In the genomic region with DNA sequence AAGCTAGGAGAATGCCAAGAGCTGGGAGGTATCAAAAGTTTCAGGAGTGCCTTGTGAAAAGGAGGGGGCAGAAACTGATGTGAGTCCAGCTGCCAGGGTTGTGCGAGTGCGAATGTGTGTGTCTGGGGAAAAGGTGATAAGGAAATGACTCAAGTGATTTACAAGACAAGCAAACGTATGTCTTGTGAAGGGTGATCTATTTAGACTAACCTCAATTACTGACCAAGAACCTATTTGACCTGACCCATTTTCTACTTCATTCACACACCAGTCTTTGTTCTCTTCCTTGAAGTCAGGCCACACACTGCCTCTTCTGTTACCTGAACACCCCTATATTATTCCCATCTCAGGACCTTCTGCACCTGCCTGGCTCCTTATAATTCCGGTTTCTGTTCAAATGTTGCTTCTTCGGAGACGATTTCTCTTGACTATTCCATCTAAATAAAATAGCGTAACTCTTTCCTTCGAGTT, we compare ENCODE assay signal across 8 cellular contexts. TPM values are rescaled to one million over a fixed set of nuclear protein-coding genes. Genes with fewer than 3 reads are reported as not detected.
A peak's percentile ranks its signal among the peaks of the same experiment; 100 is the strongest.
DNase-seq lines count a peak whose midpoint lies in the region; ATAC-seq, FAIRE-seq and TF ChIP-seq lines count a peak whose summit lies in the region.

No MANE protein-coding gene starts in this region.

- H2AFZ ChIP-seq in endothelial cell of umbilical vein (ENCODE audit: low read depth, low read length): peak overlapping the region; percentile 92

- H3K27ac ChIP-seq in heart left ventricle (peak overlapping the region in 11 of 12 donors; percentile 84 to 95 (median 87)), SJCRH30 (no peak overlapping the region), endothelial cell of umbilical vein (ENCODE audit: insufficient read depth, low read depth, low read length) (peak overlapping the region; percentile 50), neutrophil (peak overlapping the region; percentile 91)

- no peak for TF ChIP-seq CTCF in heart left ventricle (IDR thresholded peaks at IDR 0.05)
- no peak for TF ChIP-seq CTCF in endothelial cell of umbilical vein (IDR thresholded peaks at IDR 0.05; ENCODE audit: extremely low read depth in 1 of 2, insufficient read depth in 1 of 2, low read depth in 1 of 2, low read length in 2 of 2)
- TF ChIP-seq CTCF in neutrophil (IDR thresholded peaks at IDR 0.05): no peak

- FAIRE-seq in endothelial cell of umbilical vein (lab: Jason Lieb, UNC): peak; percentile 73

- CTCF ChIA-PET in endothelial cell of umbilical vein (lab: Charles Lee): interaction anchor here (0.8 to 5.1 kb wide), 6 partner anchors 11 to 74 kb away, joined by 3 to 28 read pairs (median 4); a partner anchor contains a TSS

- dilution Hi-C loops in endothelial cell of umbilical vein (cut with MboI; ENCODE audit: extremely low pct_ligation_motif_present, low sequenced_read_pairs): no loop called here

- DNase-seq in heart left ventricle: no peak
- DNase-seq in left ventricle myocardium superior: no peak
- DNase-seq in SJCRH30: no peak
- DNase-seq in endothelial cell of umbilical vein (ENCODE audit: low read depth, low spot score): peak; percentile 73
- no peak for DNase-seq in NCI-H446 treated with DMSO at 0.1 percent for 48 hours (lab: John Stamatoyannopoulos, UW)

- no peaks in the 10 kb centered on the region for H3K9me1 ChIP-seq in endothelial cell of umbilical vein (replicated peaks; ENCODE audit: control insufficient read depth, extremely low read depth, insufficient read depth, low read length)

- peaks cover 0 to 18% (median 11%) of the 10 kb centered on the region in 9 donors for H3K36me3 ChIP-seq in heart left ventricle
- H3K36me3 ChIP-seq in SJCRH30: peaks cover 3% of the 10 kb centered on the region; the same call in 1 of the 2 replicates
- peaks cover 0 to 2% of the 10 kb centered on the region in 2 experiments for H3K36me3 ChIP-seq in endothelial cell of umbilical vein (ENCODE audit: control insufficient read depth in 2 of 2, extremely low read depth in 1 of 2, insufficient read depth in 2 of 2, low read length in 2 of 2)
- H3K36me3 ChIP-seq in neutrophil: peaks cover 17% of the 10 kb centered on the region

- H3K9ac ChIP-seq in endothelial cell of umbilical vein (replicated peaks; ENCODE audit: extremely low read depth, insufficient read depth, low read length): peak overlapping the region; percentile 75

- H3K4me3 ChIP-seq in heart left ventricle: peak overlapping the region; percentile 60 to 95 (median 80)
- H3K4me3 ChIP-seq in SJCRH30: peak overlapping the region; percentile 72
- H3K4me3 ChIP-seq in endothelial cell of umbilical vein (replicated peaks in 1 of 3; ENCODE audit: insufficient read depth in 1 of 3, low read depth in 1 of 3, low read length in 3 of 3): peak overlapping the region; percentile 88 to 93 (median 89)
- H3K4me3 ChIP-seq in neutrophil (ENCODE audit: low read depth in 1 of 2, low read length in 1 of 2): peak overlapping the region; percentile 85 to 98

- no peaks in the 10 kb centered on the region for H3K9me3 ChIP-seq in heart left ventricle
- no peaks in the 10 kb centered on the region for H3K9me3 ChIP-seq in SJCRH30 (replicated peaks)
- no peaks in the 10 kb centered on the region for H3K9me3 ChIP-seq in endothelial cell of umbilical vein (replicated peaks; ENCODE audit: control insufficient read depth, insufficient read depth, low read length)
- no peaks in the 10 kb centered on the region for H3K9me3 ChIP-seq in neutrophil

- WGBS in heart left ventricle, 4 donors: 4 to 8% (median 7%) methylated on average over 8 of the region's 8 CpGs

- POLR2A ChIA-PET in endothelial cell of umbilical vein (lab: Charles Lee): no interaction called here

- no peaks in the 10 kb centered on the region for H3K27me3 ChIP-seq in heart left ventricle
- H3K27me3 ChIP-seq in SJCRH30: no peaks in the 10 kb centered on the region
- no peaks in the 10 kb centered on the region for H3K27me3 ChIP-seq in endothelial cell of umbilical vein (ENCODE audit: control insufficient read depth in 2 of 2, insufficient read depth in 2 of 2, low read length in 2 of 2)
- H3K27me3 ChIP-seq in neutrophil: no peaks in the 10 kb centered on the region

- peak overlapping the region; percentile 97 for H3K4me2 ChIP-seq in endothelial cell of umbilical vein (ENCODE audit: insufficient read depth, low read length)

- ATAC-seq in heart left ventricle: no peak
- ATAC-seq in left ventricle myocardium superior: no peak
- no peak for ATAC-seq in activated CD4-positive, CD25-positive, alpha-beta regulatory T cell treated with anti-CD3 and anti-CD28 coated beads, Interleukin-2, amount 50 U/mL, for 24 hours
- no peak for ATAC-seq in GM21723 (IDR thresholded peaks at IDR 0.05; ENCODE audit: unreplicated experiment)

- TF ChIP-seq POLR2A in heart left ventricle (IDR thresholded peaks at IDR 0.05): no peak
- no peak for TF ChIP-seq POLR2A in endothelial cell of umbilical vein (IDR thresholded peaks at IDR 0.05; ENCODE audit: low read depth, low read length)

- H3K79me2 ChIP-seq in endothelial cell of umbilical vein (ENCODE audit: control insufficient read depth, insufficient read depth, low read length): peaks cover 33% of the 10 kb centered on the region

- no TSS peak for BruUV-seq in endothelial cell of umbilical vein (replicated peaks; lab: Mats Ljungman, UMichigan)

- H3K4me1 ChIP-seq in heart left ventricle (peaks cover 4 to 74% (median 37%) of the 10 kb centered on the region in 12 donors), SJCRH30 (no peaks in the 10 kb centered on the region), endothelial cell of umbilical vein (ENCODE audit: control insufficient read depth, extremely low read depth, insufficient read depth, low read length) (peaks cover 21% of the 10 kb centered on the region), neutrophil (ENCODE audit: control insufficient read depth in 1 of 2, insufficient read depth in 1 of 2, low read depth in 1 of 2, low read length in 1 of 2) (peaks cover 53 to 59% of the 10 kb centered on the region in 2 experiments)

- no peaks in the 10 kb centered on the region for H4K20me1 ChIP-seq in endothelial cell of umbilical vein (replicated peaks; ENCODE audit: control insufficient read depth, extremely low read depth, insufficient read depth, low read length)

- intact Hi-C loops in heart left ventricle (cut with DNase I): loop anchor here in 2 of 10 donors (5.0 to 10.0 kb wide), 2 partner anchors 36 to 456 kb away; a partner anchor contains a TSS
- intact Hi-C loops in left ventricle myocardium superior (cut with micrococcal nuclease): no loop called here
- intact Hi-C loops in endothelial cell of umbilical vein (cut with micrococcal nuclease): loop anchor here (5.0 to 10.0 kb wide), 6 partner anchors 354 to 716 kb away; a partner anchor contains a TSS

TF ChIP-seq in endothelial cell of umbilical vein, 7 proteins besides CTCF, POLR2A, EP300 and RAD21:
- peak; percentile 24 for TF ChIP-seq GATA2 (IDR thresholded peaks at IDR 0.05; ENCODE audit: insufficient read depth, insufficient read length, low read depth, low read length)
- TF ChIP-seq, protein P1, sequence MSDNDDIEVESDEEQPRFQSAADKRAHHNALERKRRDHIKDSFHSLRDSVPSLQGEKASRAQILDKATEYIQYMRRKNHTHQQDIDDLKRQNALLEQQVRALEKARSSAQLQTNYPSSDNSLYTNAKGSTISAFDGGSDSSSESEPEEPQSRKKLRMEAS (IDR thresholded peaks at IDR 0.05; ENCODE audit: insufficient read depth, insufficient read length): no peak

RNA-seq across cellular contexts. Expression of a gene that starts 1.0 kb away (rescaled TPM):
- total RNA-seq in heart left ventricle: 100 to 1,000 TPM in 5 of 9 donors, 10 to 100 TPM in 4; 77.7 to 134 (median 109) TPM
- polyA plus RNA-seq in heart left ventricle: 10 to 100 TPM; 53.3 to 80.9 TPM
- total RNA-seq in left ventricle myocardium superior: 110 TPM
- 39.5 and 45.3 TPM in 2 replicates for total RNA-seq in SJCRH30 (2014; rRNA removed; shearing (Covaris generic))
- total RNA-seq in endothelial cell of umbilical vein: 50.5 and 51.5 TPM in 2 replicates
- polyA plus RNA-seq in endothelial cell of umbilical vein: 32.9 and 34.9 TPM in 2 replicates
- 40.5 and 46.7 TPM in 2 replicates for polyA plus RNA-seq in endothelial cell of umbilical vein (2011; cell fraction: cytosol; rRNA removed)
- polyA plus RNA-seq in endothelial cell of umbilical vein (2011; cell fraction: nucleus; rRNA removed): 17.8 and 23.6 TPM in 2 replicates
- polyA plus RNA-seq in endothelial cell of umbilical vein (2012): 64.9 and 87.5 TPM in 2 replicates
- 23.2 and 26.1 TPM in 2 replicates for polyA minus RNA-seq in endothelial cell of umbilical vein
- polyA minus RNA-seq in endothelial cell of umbilical vein (2011; cell fraction: cytosol; rRNA and poly(A)+ RNA removed): 24.1 TPM
- polyA minus RNA-seq in endothelial cell of umbilical vein (2011; cell fraction: nucleus; rRNA and poly(A)+ RNA removed): 9.9 and 12.9 TPM in 2 replicates

RNA-seq across cellular contexts. Expression of a gene that starts 2.8 kb away (rescaled TPM):
- total RNA-seq in heart left ventricle: 10 to 100 TPM in 3 of 9 donors, 1 to 10 TPM in 6; 5.6 to 13.5 (median 8.7) TPM
- 1 to 10 TPM; 3.1 to 5.3 TPM for polyA plus RNA-seq in heart left ventricle
- total RNA-seq in left ventricle myocardium superior: 9.2 TPM
- 30.3 and 37.2 TPM in 2 replicates for total RNA-seq in SJCRH30 (2014; rRNA removed; shearing (Covaris generic))
- 16.5 and 24.5 TPM in 2 replicates for total RNA-seq in endothelial cell of umbilical vein
- polyA plus RNA-seq in endothelial cell of umbilical vein: 2.5 and 3.7 TPM in 2 replicates
- 5.8 and 6.0 TPM in 2 replicates for polyA plus RNA-seq in endothelial cell of umbilical vein (2011; cell fraction: cytosol; rRNA removed)
- polyA plus RNA-seq in endothelial cell of umbilical vein (2011; cell fraction: nucleus; rRNA removed): 7.2 and 10.4 TPM in 2 replicates
- polyA plus RNA-seq in endothelial cell of umbilical vein (2012): 8.0 and 12.7 TPM in 2 replicates
- 4.8 and 6.4 TPM in 2 replicates for polyA minus RNA-seq in endothelial cell of umbilical vein
- 5.8 TPM for polyA minus RNA-seq in endothelial cell of umbilical vein (2011; cell fraction: cytosol; rRNA and poly(A)+ RNA removed)
- polyA minus RNA-seq in endothelial cell of umbilical vein (2011; cell fraction: nucleus; rRNA and poly(A)+ RNA removed): 6.6 and 11.9 TPM in 2 replicates

RNA-seq across cellular contexts. Expression of a gene that starts 34.6 kb away (rescaled TPM):
- total RNA-seq in heart left ventricle (10 to 100 TPM; 20.6 to 47.3 (median 27.0) TPM), left ventricle myocardium superior (22.4 TPM), endothelial cell of umbilical vein (80.2 and 91.1 TPM in 2 replicates)
- polyA plus RNA-seq in heart left ventricle (10 to 100 TPM; 13.7 to 17.8 TPM), endothelial cell of umbilical vein (43.7 and 49.1 TPM in 2 replicates)
- total RNA-seq in SJCRH30 (2014; rRNA removed; shearing (Covaris generic)): 18.8 and 20.8 TPM in 2 replicates
- polyA plus RNA-seq in endothelial cell of umbilical vein (2011; cell fraction: cytosol; rRNA removed): 43.0 and 54.1 TPM in 2 replicates
- polyA plus RNA-seq in endothelial cell of umbilical vein (2011; cell fraction: nucleus; rRNA removed): 79.7 and 86.1 TPM in 2 replicates
- polyA plus RNA-seq in endothelial cell of umbilical vein (2012): 50.2 and 54.4 TPM in 2 replicates
- 131 and 172 TPM in 2 replicates for polyA minus RNA-seq in endothelial cell of umbilical vein
- polyA minus RNA-seq in endothelial cell of umbilical vein (2011; cell fraction: cytosol; rRNA and poly(A)+ RNA removed): 6.9 TPM
- polyA minus RNA-seq in endothelial cell of umbilical vein (2011; cell fraction: nucleus; rRNA and poly(A)+ RNA removed): 127 and 144 TPM in 2 replicates
